Comparison of ENCODE assay signal across 1 cellular context in genomic region chr16:86316967-86317616, GRCh38.
TF ChIP-seq lines count a peak whose summit lies in the region.

No MANE protein-coding gene starts in this region.

TF ChIP-seq in GM23338, 12 proteins besides CTCF, POLR2A, EP300 and RAD21 (continued from another document):
- TF ChIP-seq, protein P1, sequence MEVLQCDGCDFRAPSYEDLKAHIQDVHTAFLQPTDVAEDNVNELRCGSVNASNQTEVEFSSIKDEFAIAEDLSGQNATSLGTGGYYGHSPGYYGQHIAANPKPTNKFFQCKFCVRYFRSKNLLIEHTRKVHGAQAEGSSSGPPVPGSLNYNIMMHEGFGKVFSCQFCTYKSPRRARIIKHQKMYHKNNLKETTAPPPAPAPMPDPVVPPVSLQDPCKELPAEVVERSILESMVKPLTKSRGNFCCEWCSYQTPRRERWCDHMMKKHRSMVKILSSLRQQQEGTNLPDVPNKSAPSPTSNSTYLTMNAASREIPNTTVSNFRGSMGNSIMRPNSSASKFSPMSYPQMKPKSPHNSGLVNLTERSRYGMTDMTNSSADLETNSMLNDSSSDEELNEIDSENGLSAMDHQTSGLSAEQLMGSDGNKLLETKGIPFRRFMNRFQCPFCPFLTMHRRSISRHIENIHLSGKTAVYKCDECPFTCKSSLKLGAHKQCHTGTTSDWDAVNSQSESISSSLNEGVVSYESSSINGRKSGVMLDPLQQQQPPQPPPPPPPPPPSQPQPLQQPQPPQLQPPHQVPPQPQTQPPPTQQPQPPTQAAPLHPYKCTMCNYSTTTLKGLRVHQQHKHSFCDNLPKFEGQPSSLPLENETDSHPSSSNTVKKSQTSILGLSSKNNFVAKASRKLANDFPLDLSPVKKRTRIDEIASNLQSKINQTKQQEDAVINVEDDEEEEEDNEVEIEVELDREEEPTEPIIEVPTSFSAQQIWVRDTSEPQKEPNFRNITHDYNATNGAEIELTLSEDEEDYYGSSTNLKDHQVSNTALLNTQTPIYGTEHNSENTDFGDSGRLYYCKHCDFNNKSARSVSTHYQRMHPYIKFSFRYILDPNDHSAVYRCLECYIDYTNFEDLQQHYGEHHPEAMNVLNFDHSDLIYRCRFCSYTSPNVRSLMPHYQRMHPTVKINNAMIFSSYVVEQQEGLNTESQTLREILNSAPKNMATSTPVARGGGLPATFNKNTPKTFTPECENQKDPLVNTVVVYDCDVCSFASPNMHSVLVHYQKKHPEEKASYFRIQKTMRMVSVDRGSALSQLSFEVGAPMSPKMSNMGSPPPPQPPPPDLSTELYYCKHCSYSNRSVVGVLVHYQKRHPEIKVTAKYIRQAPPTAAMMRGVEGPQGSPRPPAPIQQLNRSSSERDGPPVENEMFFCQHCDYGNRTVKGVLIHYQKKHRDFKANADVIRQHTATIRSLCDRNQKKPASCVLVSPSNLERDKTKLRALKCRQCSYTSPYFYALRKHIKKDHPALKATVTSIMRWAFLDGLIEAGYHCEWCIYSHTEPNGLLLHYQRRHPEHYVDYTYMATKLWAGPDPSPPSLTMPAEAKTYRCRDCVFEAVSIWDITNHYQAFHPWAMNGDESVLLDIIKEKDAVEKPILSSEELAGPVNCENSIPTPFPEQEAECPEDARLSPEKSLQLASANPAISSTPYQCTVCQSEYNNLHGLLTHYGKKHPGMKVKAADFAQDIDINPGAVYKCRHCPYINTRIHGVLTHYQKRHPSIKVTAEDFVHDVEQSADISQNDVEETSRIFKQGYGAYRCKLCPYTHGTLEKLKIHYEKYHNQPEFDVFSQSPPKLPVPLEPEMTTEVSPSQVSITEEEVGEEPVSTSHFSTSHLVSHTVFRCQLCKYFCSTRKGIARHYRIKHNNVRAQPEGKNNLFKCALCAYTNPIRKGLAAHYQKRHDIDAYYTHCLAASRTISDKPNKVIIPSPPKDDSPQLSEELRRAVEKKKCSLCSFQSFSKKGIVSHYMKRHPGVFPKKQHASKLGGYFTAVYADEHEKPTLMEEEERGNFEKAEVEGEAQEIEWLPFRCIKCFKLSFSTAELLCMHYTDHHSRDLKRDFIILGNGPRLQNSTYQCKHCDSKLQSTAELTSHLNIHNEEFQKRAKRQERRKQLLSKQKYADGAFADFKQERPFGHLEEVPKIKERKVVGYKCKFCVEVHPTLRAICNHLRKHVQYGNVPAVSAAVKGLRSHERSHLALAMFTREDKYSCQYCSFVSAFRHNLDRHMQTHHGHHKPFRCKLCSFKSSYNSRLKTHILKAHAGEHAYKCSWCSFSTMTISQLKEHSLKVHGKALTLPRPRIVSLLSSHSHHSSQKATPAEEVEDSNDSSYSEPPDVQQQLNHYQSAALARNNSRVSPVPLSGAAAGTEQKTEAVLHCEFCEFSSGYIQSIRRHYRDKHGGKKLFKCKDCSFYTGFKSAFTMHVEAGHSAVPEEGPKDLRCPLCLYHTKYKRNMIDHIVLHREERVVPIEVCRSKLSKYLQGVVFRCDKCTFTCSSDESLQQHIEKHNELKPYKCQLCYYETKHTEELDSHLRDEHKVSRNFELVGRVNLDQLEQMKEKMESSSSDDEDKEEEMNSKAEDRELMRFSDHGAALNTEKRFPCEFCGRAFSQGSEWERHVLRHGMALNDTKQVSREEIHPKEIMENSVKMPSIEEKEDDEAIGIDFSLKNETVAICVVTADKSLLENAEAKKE (CRISPR knock-in tag; IDR thresholded peaks at IDR 0.05), result no peak
- TF ChIP-seq EZH2 (IDR thresholded peaks at IDR 0.05; ENCODE audit: low read depth, unreplicated experiment), result no peak
